ENCODE assay signal across 15 cellular contexts in the genomic region with DNA sequence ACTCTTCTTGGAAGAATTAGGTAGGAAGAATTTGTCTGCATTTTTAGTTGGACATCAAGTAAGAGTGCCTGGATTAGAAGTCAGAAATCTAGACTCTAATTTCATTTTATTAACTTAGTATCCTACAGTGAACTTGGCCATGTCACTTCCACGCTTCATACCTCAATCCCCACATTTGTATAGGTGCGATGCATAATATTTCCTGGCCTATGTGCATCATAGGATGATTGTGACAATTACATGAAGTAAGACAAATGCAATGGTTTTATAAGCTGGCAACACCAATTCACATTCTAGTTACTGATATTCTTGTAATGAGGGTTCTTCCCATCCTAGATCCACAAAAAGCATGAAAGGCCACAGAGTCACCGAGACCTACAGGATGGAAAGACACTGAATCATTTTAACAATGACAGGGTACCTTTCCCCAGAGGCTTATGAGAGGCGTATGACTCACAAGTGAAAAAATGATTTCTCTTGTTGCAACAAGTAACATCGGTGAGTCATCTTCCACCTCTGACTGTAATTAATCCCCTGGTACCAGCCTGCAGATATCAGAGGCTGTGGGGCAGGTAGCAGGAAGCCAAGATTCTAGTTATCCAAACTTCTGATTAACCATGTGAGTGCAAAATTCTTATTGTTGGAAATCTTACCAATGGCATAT. TPM values are rescaled to one million over a fixed set of nuclear protein-coding genes. Genes with fewer than 3 reads are reported as not detected.
A peak's percentile ranks its signal among the peaks of the same experiment; 100 is the strongest.
DNase-seq lines count a peak whose midpoint lies in the region; ATAC-seq and TF ChIP-seq lines count a peak whose summit lies in the region.
"Had no signal": no experiment of that assay in that cellular context is flagged by ENCODE, and none has a peak within 500 bp of the region (broad histone marks: within the 10 kb centered on the region; RNA-seq: fewer than 3 reads in every experiment).

No MANE protein-coding gene starts in this region.

- no peak for TF ChIP-seq POLR2A in spleen (IDR thresholded peaks at IDR 0.05)

- no peaks in the 10 kb centered on the region for H3K27me3 Mint-ChIP-seq in activated naive CD4-positive, alpha-beta T cell treated with anti-CD3 and anti-CD28 coated beads for 36 hours (ENCODE audit: low read depth)
- H3K27me3 Mint-ChIP-seq: activated CD4-positive, alpha-beta T cell treated with anti-CD3 and anti-CD28 coated beads, Interleukin-2, amount 10 ng/mL, durations not matched to agents 24 days and 14 days; stimulated activated memory B cell treated with anti-CD40 and anti-IgM and Interleukin-4, amounts not matched to agents 10 μg/mL and 1 μg/mL and 100 μg/mL, for 72 hours had no signal

- H3K9me2 ChIP-seq in PC-9 (ENCODE audit: insufficient read depth) = no peaks in the 10 kb centered on the region

- H3K36me3 ChIP-seq in PC-9 (ENCODE audit: low read depth) = no peaks in the 10 kb centered on the region
- no peaks in the 10 kb centered on the region for H3K36me3 ChIP-seq in spleen
- H3K36me3 ChIP-seq: BLaER1 had no signal

- H3K27me3 ChIP-seq in PC-9 (ENCODE audit: insufficient read depth, low read depth) (no peaks in the 10 kb centered on the region), spleen (replicated peaks in 1 of 7) (no peaks in the 10 kb centered on the region)
- H3K27me3 ChIP-seq: BLaER1 had no signal

- H3K9me3 Mint-ChIP-seq in activated naive CD4-positive, alpha-beta T cell treated with anti-CD3 and anti-CD28 coated beads for 36 hours = peaks cover 5% of the 10 kb centered on the region
- H3K9me3 Mint-ChIP-seq: activated CD4-positive, alpha-beta T cell treated with anti-CD3 and anti-CD28 coated beads, Interleukin-2, amount 10 ng/mL, durations not matched to agents 24 days and 14 days had no signal

- no peaks in the 10 kb centered on the region for H4K20me1 ChIP-seq in PC-9 (ENCODE audit: insufficient read depth)
- H4K20me1 ChIP-seq: BLaER1 had no signal

- H3K4me2 ChIP-seq in PC-9 = peak overlapping the region; percentile 40
- H3K4me2 ChIP-seq: BLaER1 had no signal

- H2AFZ ChIP-seq in PC-9 = no peak overlapping the region

- BruUV-seq in PC-9 (replicated peaks; lab: Mats Ljungman, UMichigan) = no TSS peak

- H3K27ac ChIP-seq in PC-9 (peak overlapping the region; percentile 84), spleen (no peak overlapping the region)
- H3K27ac ChIP-seq: BLaER1 had no signal

- TF ChIP-seq CTCF in PC-9 (conservative IDR thresholded peaks at IDR 0.05) = no peak
- TF ChIP-seq CTCF in spleen (IDR thresholded peaks at IDR 0.05 in 8 of 11, conservative IDR thresholded peaks at IDR 0.05 in 3 of 11) = no peak
- TF ChIP-seq CTCF in GM20000 (IDR thresholded peaks at IDR 0.05; ENCODE audit: extremely low read depth, missing control alignments) = no peak

- H3F3A ChIP-seq in PC-9 (ENCODE audit: insufficient read depth, low read depth) = peaks cover 19% of the 10 kb centered on the region

- peak; percentile 100 for ATAC-seq in esophagus mucosa
- ATAC-seq: stimulated activated memory B cell treated with anti-CD40 and anti-IgM and Interleukin-4, amounts not matched to agents 10 μg/mL and 1 μg/mL and 100 μg/mL, for 72 hours had no signal

- H3K4me3 Mint-ChIP-seq in activated naive CD4-positive, alpha-beta T cell treated with anti-CD3 and anti-CD28 coated beads for 36 hours = no peak overlapping the region
- H3K4me3 Mint-ChIP-seq: activated CD4-positive, alpha-beta T cell treated with anti-CD3 and anti-CD28 coated beads, Interleukin-2, amount 10 ng/mL, durations not matched to agents 24 days and 14 days; mesothelial cell of epicardium; stimulated activated memory B cell treated with anti-CD40 and anti-IgM and Interleukin-4, amounts not matched to agents 10 μg/mL and 1 μg/mL and 100 μg/mL, for 72 hours had no signal

- H3K9me3 ChIP-seq in PC-9 (ENCODE audit: insufficient read depth, low read depth) (peaks cover 7% of the 10 kb centered on the region; the same call in 1 of the 2 replicates), spleen (peaks cover 0 to 14% (median 0%) of the 10 kb centered on the region in 8 donors)
- H3K9me3 ChIP-seq: BLaER1 had no signal

- no peaks in the 10 kb centered on the region for H3K4me1 Mint-ChIP-seq in activated naive CD4-positive, alpha-beta T cell treated with anti-CD3 and anti-CD28 coated beads for 36 hours (ENCODE audit: low read depth)
- H3K4me1 Mint-ChIP-seq: activated CD4-positive, alpha-beta T cell treated with anti-CD3 and anti-CD28 coated beads, Interleukin-2, amount 10 ng/mL, durations not matched to agents 24 days and 14 days; mesothelial cell of epicardium; stimulated activated memory B cell treated with anti-CD40 and anti-IgM and Interleukin-4, amounts not matched to agents 10 μg/mL and 1 μg/mL and 100 μg/mL, for 72 hours had no signal

- H3K36me3 Mint-ChIP-seq in activated naive CD4-positive, alpha-beta T cell treated with anti-CD3 and anti-CD28 coated beads for 36 hours (ENCODE audit: low read depth) = no peaks in the 10 kb centered on the region
- H3K36me3 Mint-ChIP-seq: mesothelial cell of epicardium; stimulated activated memory B cell treated with anti-CD40 and anti-IgM and Interleukin-4, amounts not matched to agents 10 μg/mL and 1 μg/mL and 100 μg/mL, for 72 hours had no signal

- peak; percentile 21 for DNase-seq in activated naive CD4-positive, alpha-beta T cell treated with anti-CD3 and anti-CD28 coated beads for 36 hours
- no peak for DNase-seq in activated naive CD4-positive, alpha-beta T cell treated with Interleukin-2 at 50 U/mL for 16 hours
- DNase-seq in PC-9 (peak; percentile 54 to 97), ureter (ENCODE audit: low spot score) (peak; percentile 49), spleen (no peak), GM20000 (ENCODE audit: low spot score) (no peak)
- no peak for DNase-seq in stimulated activated CD4-positive, alpha-beta T cell treated with anti-CD3 and anti-CD28 coated beads, Interleukin-15, amount 100 ng/mL, for 24 hours
- DNase-seq: activated CD4-positive, alpha-beta T cell treated with anti-CD3 and anti-CD28 coated beads, Interleukin-2, amount 10 ng/mL, durations not matched to agents 24 days and 14 days; MV-4-11; Right ventricle myocardium superior had no signal

- H3K79me2 ChIP-seq in PC-9 (ENCODE audit: low read depth) = no peaks in the 10 kb centered on the region

- WGBS in spleen, 5 donors = 67 to 87% (median 76%) methylated on average over 5 of the region's 5 CpGs

- POLR2A ChIA-PET in PC-9 (lab: Charles Lee; ENCODE audit: unreplicated experiment) = no interaction called here

- H3K27ac Mint-ChIP-seq in activated naive CD4-positive, alpha-beta T cell treated with anti-CD3 and anti-CD28 coated beads for 36 hours = no peak overlapping the region
- H3K27ac Mint-ChIP-seq: activated CD4-positive, alpha-beta T cell treated with anti-CD3 and anti-CD28 coated beads, Interleukin-2, amount 10 ng/mL, durations not matched to agents 24 days and 14 days; mesothelial cell of epicardium; stimulated activated memory B cell treated with anti-CD40 and anti-IgM and Interleukin-4, amounts not matched to agents 10 μg/mL and 1 μg/mL and 100 μg/mL, for 72 hours had no signal

- H3K4me3 ChIP-seq in PC-9 (no peak overlapping the region), spleen (no peak overlapping the region)
- H3K4me3 ChIP-seq: BLaER1 had no signal

- H3K4me1 ChIP-seq in PC-9 (replicated peaks; ENCODE audit: insufficient read depth) = peaks cover 20% of the 10 kb centered on the region
- no peaks in the 10 kb centered on the region for H3K4me1 ChIP-seq in spleen
- H3K4me1 ChIP-seq: BLaER1 had no signal

- intact Hi-C loops in activated naive CD4-positive, alpha-beta T cell treated with anti-CD3 and anti-CD28 coated beads for 36 hours (cut with micrococcal nuclease) = no loop called here
- intact Hi-C loops in PC-9 (cut with micrococcal nuclease; ENCODE audit: unreplicated experiment) = loop anchor here (2.0 kb wide), 1 partner anchor 26 kb away; no protein-coding TSS in a partner anchor
- intact Hi-C loops in spleen (cut with DNase I; ENCODE audit: low total_unique reads) = no loop called here

- CTCF ChIA-PET in activated naive CD4-positive, alpha-beta T cell treated with anti-CD3 and anti-CD28 coated beads for 36 hours (lab: Charles Lee) = no interaction called here
- CTCF ChIA-PET in PC-9 (lab: Charles Lee) = no interaction called here

RNA-seq across cellular contexts. Expression of a gene that starts 56.0 kb away (rescaled TPM):
- not detected for total RNA-seq in activated naive CD4-positive, alpha-beta T cell treated with anti-CD3 and anti-CD28 coated beads for 36 hours
- total RNA-seq in PC-9 (2021) (not detected in 2 replicates), esophagus mucosa (not detected), ureter (not detected), spleen (under 1 TPM in 1 of 7 donors, not detected in 6; 0.37 TPM)
- polyA plus RNA-seq in spleen = not detected
- total RNA-seq: activated CD4-positive, alpha-beta T cell treated with anti-CD3 and anti-CD28 coated beads, Interleukin-2, amount 10 ng/mL, durations not matched to agents 24 days and 14 days; glomerular endothelial cell; mesothelial cell of epicardium; Right ventricle myocardium superior had no signal

Comparison
In these comparisons a context has a peak if more than half of its experiments do, and no peak if none do; other contexts are left out.
1. DNase-seq: peak in activated naive CD4-positive, alpha-beta T cell treated with anti-CD3 and anti-CD28 coated beads for 36 hours (single experiment), PC-9 (2 of 2) and ureter (single experiment); none in activated naive CD4-positive, alpha-beta T cell treated with Interleukin-2 at 50 U/mL for 16 hours (single experiment), spleen (single experiment), stimulated activated CD4-positive, alpha-beta T cell treated with anti-CD3 and anti-CD28 coated beads, Interleukin-15, amount 100 ng/mL, for 24 hours (single experiment) and GM20000 (single experiment).